ENCODE assay signal across 1 cellular context in the genomic region with DNA sequence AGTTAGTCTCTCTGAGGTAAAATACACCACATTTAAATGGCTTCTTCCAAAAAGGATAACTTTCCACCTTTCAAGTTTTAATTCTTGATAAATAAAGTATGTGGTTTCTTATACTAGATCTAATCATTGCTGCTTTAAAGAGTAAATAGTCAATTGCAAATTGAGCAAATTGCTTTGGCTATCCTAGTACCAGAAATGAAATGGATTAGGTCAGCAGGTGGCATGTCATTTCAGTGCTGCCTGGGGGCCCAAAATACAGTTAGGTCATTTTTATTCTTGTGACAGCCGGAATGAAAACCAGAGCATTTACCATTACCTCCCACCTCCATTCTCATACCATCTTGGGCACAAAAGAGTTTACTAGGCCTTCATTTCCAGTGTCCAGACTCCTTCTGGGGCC.
TF ChIP-seq lines count a peak whose summit lies in the region.

No MANE protein-coding gene starts in this region.

TF ChIP-seq in HEK293, 187 proteins besides CTCF, POLR2A, EP300 and RAD21 (continued from another document):
- TF ChIP-seq, protein P1, sequence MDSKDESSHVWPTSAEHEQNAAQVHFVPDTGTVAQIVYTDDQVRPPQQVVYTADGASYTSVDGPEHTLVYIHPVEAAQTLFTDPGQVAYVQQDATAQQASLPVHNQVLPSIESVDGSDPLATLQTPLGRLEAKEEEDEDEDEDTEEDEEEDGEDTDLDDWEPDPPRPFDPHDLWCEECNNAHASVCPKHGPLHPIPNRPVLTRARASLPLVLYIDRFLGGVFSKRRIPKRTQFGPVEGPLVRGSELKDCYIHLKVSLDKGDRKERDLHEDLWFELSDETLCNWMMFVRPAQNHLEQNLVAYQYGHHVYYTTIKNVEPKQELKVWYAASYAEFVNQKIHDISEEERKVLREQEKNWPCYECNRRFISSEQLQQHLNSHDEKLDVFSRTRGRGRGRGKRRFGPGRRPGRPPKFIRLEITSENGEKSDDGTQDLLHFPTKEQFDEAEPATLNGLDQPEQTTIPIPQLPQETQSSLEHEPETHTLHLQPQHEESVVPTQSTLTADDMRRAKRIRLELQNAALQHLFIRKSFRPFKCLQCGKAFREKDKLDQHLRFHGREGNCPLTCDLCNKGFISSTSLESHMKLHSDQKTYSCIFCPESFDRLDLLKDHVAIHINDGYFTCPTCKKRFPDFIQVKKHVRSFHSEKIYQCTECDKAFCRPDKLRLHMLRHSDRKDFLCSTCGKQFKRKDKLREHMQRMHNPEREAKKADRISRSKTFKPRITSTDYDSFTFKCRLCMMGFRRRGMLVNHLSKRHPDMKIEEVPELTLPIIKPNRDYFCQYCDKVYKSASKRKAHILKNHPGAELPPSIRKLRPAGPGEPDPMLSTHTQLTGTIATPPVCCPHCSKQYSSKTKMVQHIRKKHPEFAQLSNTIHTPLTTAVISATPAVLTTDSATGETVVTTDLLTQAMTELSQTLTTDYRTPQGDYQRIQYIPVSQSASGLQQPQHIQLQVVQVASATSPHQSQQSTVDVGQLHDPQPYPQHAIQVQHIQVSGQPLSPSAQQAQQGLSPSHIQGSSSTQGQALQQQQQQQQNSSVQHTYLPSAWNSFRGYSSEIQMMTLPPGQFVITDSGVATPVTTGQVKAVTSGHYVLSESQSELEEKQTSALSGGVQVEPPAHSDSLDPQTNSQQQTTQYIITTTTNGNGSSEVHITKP (tag by site-specific recombination; IDR thresholded peaks at IDR 0.05), result no peak
- no peak for TF ChIP-seq BCL11A (tag by site-specific recombination; IDR thresholded peaks at IDR 0.05; ENCODE audit: low read depth)
- TF ChIP-seq ZNF660 (tag by site-specific recombination; IDR thresholded peaks at IDR 0.05), result peak; percentile 81
- TF ChIP-seq, protein P2, sequence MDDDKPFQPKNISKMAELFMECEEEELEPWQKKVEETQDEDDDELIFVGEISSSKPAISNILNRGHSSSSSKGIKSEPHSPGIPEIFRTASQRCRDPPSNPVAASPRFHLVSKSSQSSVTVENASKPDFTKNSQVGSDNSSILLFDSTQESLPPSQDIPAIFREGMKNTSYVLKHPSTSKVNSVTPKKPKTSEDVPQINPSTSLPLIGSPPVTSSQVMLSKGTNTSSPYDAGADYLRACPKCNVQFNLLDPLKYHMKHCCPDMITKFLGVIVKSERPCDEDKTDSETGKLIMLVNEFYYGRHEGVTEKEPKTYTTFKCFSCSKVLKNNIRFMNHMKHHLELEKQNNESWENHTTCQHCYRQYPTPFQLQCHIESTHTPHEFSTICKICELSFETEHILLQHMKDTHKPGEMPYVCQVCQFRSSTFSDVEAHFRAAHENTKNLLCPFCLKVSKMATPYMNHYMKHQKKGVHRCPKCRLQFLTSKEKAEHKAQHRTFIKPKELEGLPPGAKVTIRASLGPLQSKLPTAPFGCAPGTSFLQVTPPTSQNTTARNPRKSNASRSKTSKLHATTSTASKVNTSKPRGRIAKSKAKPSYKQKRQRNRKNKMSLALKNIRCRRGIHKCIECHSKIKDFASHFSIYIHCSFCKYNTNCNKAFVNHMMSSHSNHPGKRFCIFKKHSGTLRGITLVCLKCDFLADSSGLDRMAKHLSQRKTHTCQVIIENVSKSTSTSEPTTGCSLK (tag by site-specific recombination; IDR thresholded peaks at IDR 0.05), result no peak
- 0 out of 2 replicates have a peak, but pooled peaks have one; percentile 35 for TF ChIP-seq ZNF843 (tag by site-specific recombination; IDR thresholded peaks at IDR 0.05)
- 0 out of 2 replicates have a peak, but pooled peaks have one; percentile 26 for TF ChIP-seq ZIC2 (tag by site-specific recombination; IDR thresholded peaks at IDR 0.05)
- 0 out of 2 replicates have a peak, but pooled peaks have one; percentile 35 for TF ChIP-seq ZNF366 (tag by site-specific recombination; conservative IDR thresholded peaks at IDR 0.05)
- peak; percentile 37 for TF ChIP-seq GLIS1 (tag by site-specific recombination; IDR thresholded peaks at IDR 0.05)
- no peak for TF ChIP-seq ZBTB1 (tag by site-specific recombination; IDR thresholded peaks at IDR 0.05)
- no peak for TF ChIP-seq ZNF785 (tag by site-specific recombination; IDR thresholded peaks at IDR 0.05)
- TF ChIP-seq SETDB1 (IDR thresholded peaks at IDR 0.05; ENCODE audit: insufficient read length, low read length), result no peak
- 0 out of 2 replicates have a peak, but pooled peaks have one; percentile 18 for TF ChIP-seq TRIM28 (IDR thresholded peaks at IDR 0.05; ENCODE audit: borderline replicate concordance, low read length)
- TF ChIP-seq, protein P3, sequence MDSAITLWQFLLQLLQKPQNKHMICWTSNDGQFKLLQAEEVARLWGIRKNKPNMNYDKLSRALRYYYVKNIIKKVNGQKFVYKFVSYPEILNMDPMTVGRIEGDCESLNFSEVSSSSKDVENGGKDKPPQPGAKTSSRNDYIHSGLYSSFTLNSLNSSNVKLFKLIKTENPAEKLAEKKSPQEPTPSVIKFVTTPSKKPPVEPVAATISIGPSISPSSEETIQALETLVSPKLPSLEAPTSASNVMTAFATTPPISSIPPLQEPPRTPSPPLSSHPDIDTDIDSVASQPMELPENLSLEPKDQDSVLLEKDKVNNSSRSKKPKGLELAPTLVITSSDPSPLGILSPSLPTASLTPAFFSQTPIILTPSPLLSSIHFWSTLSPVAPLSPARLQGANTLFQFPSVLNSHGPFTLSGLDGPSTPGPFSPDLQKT (IDR thresholded peaks at IDR 0.05; ENCODE audit: borderline replicate concordance, low read depth, low read length), result no peak
- TF ChIP-seq, protein P4, sequence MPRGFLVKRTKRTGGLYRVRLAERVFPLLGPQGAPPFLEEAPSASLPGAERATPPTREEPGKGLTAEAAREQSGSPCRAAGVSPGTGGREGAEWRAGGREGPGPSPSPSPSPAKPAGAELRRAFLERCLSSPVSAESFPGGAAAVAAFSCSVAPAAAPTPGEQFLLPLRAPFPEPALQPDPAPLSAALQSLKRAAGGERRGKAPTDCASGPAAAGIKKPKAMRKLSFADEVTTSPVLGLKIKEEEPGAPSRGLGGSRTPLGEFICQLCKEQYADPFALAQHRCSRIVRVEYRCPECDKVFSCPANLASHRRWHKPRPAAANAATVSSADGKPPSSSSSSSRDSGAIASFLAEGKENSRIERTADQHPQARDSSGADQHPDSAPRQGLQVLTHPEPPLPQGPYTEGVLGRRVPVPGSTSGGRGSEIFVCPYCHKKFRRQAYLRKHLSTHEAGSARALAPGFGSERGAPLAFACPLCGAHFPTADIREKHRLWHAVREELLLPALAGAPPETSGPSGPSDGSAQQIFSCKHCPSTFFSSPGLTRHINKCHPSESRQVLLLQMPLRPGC (tag by site-specific recombination; IDR thresholded peaks at IDR 0.05), result no peak
- 0 out of 2 replicates have a peak, but pooled peaks have one; percentile 20 for TF ChIP-seq ZNF629 (tag by site-specific recombination; IDR thresholded peaks at IDR 0.05)
